Comparison of ENCODE assay signal across 13 cellular contexts in genomic region chrX:7444967-7445366, GRCh38.
A peak's percentile ranks its signal among the peaks of the same experiment; 100 is the strongest.
DNase-seq lines count a peak whose midpoint lies in the region; ATAC-seq and TF ChIP-seq lines count a peak whose summit lies in the region.
"Had no signal": no experiment of that assay in that cellular context is flagged by ENCODE, and none has a peak within 500 bp of the region (broad histone marks: within the 10 kb centered on the region; RNA-seq: fewer than 3 reads in every experiment).

No MANE protein-coding gene starts in this region.

- H3K4me3 ChIP-seq in fibroblast of mammary gland (ENCODE audit: control insufficient read depth, low read depth, low read length), result no peak overlapping the region
- no peak overlapping the region for H3K4me3 ChIP-seq in foreskin fibroblast (ENCODE audit: low read depth in 1 of 2, low read length in 2 of 2)
- H3K4me3 ChIP-seq in brain microvascular endothelial cell (ENCODE audit: low read depth, low read length), result no peak overlapping the region
- H3K4me3 ChIP-seq: body of pancreas, left ventricle myocardium inferior, pancreas, tibial artery had no signal

- H3K27me3 ChIP-seq in brain microvascular endothelial cell (replicated peaks), result no peaks in the 10 kb centered on the region
- H3K27me3 ChIP-seq: body of pancreas, pancreas, tibial artery had no signal

- no peak overlapping the region for H3K27ac ChIP-seq in brain microvascular endothelial cell
- H3K27ac ChIP-seq: body of pancreas, left ventricle myocardium inferior, pancreas, tibial artery had no signal

- ATAC-seq in GM21723 (IDR thresholded peaks at IDR 0.05; ENCODE audit: unreplicated experiment) (peak; percentile 98), HG03378 (IDR thresholded peaks at IDR 0.05; ENCODE audit: unreplicated experiment) (peak; percentile 98)
- ATAC-seq: body of pancreas, pancreas, T-cell had no signal

- in situ Hi-C loops in brain microvascular endothelial cell (cut with HindIII; ENCODE audit: low pct_ligation_motif_present, low sequenced_read_pairs), result no loop called here

- peak; percentile 25 for DNase-seq in NK-92 treated with Interleukin-12 subunit alpha and Interleukin-12 subunit beta, amount 100 ng/mL, for 24 hours (lab: John Stamatoyannopoulos, UW)
- DNase-seq in NK-92 (lab: John Stamatoyannopoulos, UW; ENCODE audit: unreplicated experiment), result no peak
- DNase-seq in fibroblast of mammary gland (ENCODE audit: low read depth), result peak; percentile 11
- DNase-seq in foreskin fibroblast, result no peak
- DNase-seq in brain microvascular endothelial cell, result no peak
- DNase-seq in dermis blood vessel endothelial cell, result no peak
- DNase-seq: body of pancreas, left ventricle myocardium inferior, pancreas, T-cell, tibial artery had no signal

- no peaks in the 10 kb centered on the region for H3K36me3 ChIP-seq in brain microvascular endothelial cell (replicated peaks)
- H3K36me3 ChIP-seq: left ventricle myocardium inferior, pancreas, tibial artery had no signal

- no peak for TF ChIP-seq CTCF in fibroblast of mammary gland (conservative IDR thresholded peaks at IDR 0.05; ENCODE audit: control insufficient read depth, insufficient read depth, low read depth, low read length)
- no peak for TF ChIP-seq CTCF in foreskin fibroblast (IDR thresholded peaks at IDR 0.05; ENCODE audit: low read depth, low read length)
- TF ChIP-seq CTCF in brain microvascular endothelial cell (IDR thresholded peaks at IDR 0.05; ENCODE audit: low read depth, low read length, missing control alignments), result no peak

Comparison
In these comparisons a context has a peak if more than half of its experiments do, and no peak if none do; other contexts are left out.
1. DNase-seq: peak in NK-92 treated with Interleukin-12 subunit alpha and Interleukin-12 subunit beta, amount 100 ng/mL, for 24 hours (single experiment) and fibroblast of mammary gland (single experiment); none in NK-92 (single experiment), foreskin fibroblast (0 of 2), brain microvascular endothelial cell (single experiment) and dermis blood vessel endothelial cell (single experiment).